17 cellular contexts compared by ENCODE assay signal in the genomic region with DNA sequence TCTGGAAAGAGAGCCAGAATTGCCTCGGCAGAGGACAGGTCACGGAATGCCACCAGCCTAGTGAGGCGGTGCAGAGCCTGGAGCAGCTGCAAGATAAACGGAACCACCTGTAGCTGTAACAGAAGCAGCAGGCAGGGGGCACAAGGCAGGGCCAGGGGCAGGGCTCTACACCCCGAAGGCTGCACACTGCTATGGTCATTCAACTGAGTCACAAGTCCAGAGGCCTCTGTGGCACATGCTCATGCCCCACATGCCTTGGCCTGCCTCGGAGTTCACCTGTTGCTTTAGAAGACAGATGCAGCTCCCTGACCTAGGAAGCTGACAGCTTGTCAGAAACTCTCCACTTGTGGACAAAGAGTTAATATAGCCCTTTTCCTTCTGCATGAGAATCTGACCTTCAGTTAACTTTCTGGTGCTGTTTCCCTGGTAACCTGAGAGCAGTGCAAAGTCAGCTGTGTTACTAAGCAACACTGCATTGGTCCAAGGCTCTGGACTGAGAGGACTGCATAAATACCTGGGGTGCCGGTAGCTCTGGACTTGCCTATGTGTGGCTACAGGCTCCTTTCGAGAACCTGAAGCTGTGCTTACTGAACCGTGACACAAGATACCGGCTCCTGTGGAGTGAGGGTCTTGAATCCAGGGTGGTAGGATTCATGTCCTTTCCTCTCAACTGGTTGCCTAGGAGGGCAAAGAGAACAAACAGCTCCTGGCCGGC. TPM values are rescaled to one million over a fixed set of nuclear protein-coding genes. Genes with fewer than 3 reads are reported as not detected.
DNase-seq lines count a peak whose midpoint lies in the region; ATAC-seq and TF ChIP-seq lines count a peak whose summit lies in the region.
"Had no signal": no experiment of that assay in that cellular context is flagged by ENCODE, and none has a peak within 500 bp of the region (broad histone marks: within the 10 kb centered on the region; RNA-seq: fewer than 3 reads in every experiment).

No MANE protein-coding gene starts in this region.

- H3K4me1 Mint-ChIP-seq in WTC11 (no peaks in the 10 kb centered on the region), neural progenitor cell (peaks cover 48% of the 10 kb centered on the region)

- no peaks in the 10 kb centered on the region; the same call in 1 of the 2 replicates for H3K27me3 Mint-ChIP-seq in WTC11 (ENCODE audit: low read depth)
- H3K27me3 Mint-ChIP-seq in neural progenitor cell (ENCODE audit: insufficient read depth, low read depth), result peaks cover 2% of the 10 kb centered on the region
- H3K27me3 Mint-ChIP-seq: natural killer cell treated with Interleukin-12 subunit alpha and Interleukin-12 subunit beta and Interleukin-15 and Interleukin-18, amount 100 ng/mL, for 72 hours had no signal

- no peaks in the 10 kb centered on the region for H3K9me3 ChIP-seq in fibroblast of lung (ENCODE audit: control insufficient read depth, insufficient read depth, low read depth, low read length)
- no peaks in the 10 kb centered on the region for H3K9me3 ChIP-seq in neural progenitor cell (ENCODE audit: low read depth)
- H3K9me3 ChIP-seq: sigmoid colon had no signal

- no peaks in the 10 kb centered on the region for H3K79me2 ChIP-seq in fibroblast of lung (ENCODE audit: control insufficient read depth, insufficient read depth, low read length)
- H3K79me2 ChIP-seq in neural progenitor cell (ENCODE audit: low read depth), result peaks cover 9% of the 10 kb centered on the region

- H3K4me1 ChIP-seq in fibroblast of lung (ENCODE audit: control insufficient read depth, extremely low read depth, insufficient read depth, low read length), result no peaks in the 10 kb centered on the region
- H3K4me1 ChIP-seq in neural progenitor cell, result peaks cover 16% of the 10 kb centered on the region
- H3K4me1 ChIP-seq: BLaER1, sigmoid colon had no signal

- H4K20me1 ChIP-seq in fibroblast of lung (ENCODE audit: control insufficient read depth, extremely low read depth, insufficient read depth, low read length) (no peaks in the 10 kb centered on the region), neural progenitor cell (ENCODE audit: low read depth) (no peaks in the 10 kb centered on the region)
- H4K20me1 ChIP-seq: BLaER1 had no signal

- CTCF ChIA-PET in WTC11 (lab: Charles Lee), result interaction anchor here (1.1 to 2.1 kb wide), 8 partner anchors 11 to 457 kb away, joined by 3 to 20 read pairs (median 6); no protein-coding TSS in a partner anchor

- H3K9ac ChIP-seq in fibroblast of lung (ENCODE audit: insufficient read depth, low read length) (no peak overlapping the region), neural progenitor cell (no peak overlapping the region)
- H3K9ac ChIP-seq: BLaER1 had no signal

- POLR2A ChIA-PET in WTC11 (lab: Charles Lee), result interaction anchor here (0.5 kb wide), 1 partner anchor 98 kb away, joined by 3 read pairs; no protein-coding TSS in a partner anchor

- no peak overlapping the region for H3K4me3 ChIP-seq in HFF-Myc (replicated peaks; ENCODE audit: low read depth, low read length)
- H3K4me3 ChIP-seq in fibroblast of lung (replicated peaks in 1 of 4; ENCODE audit: control extremely low read depth in 1 of 4, insufficient read depth in 1 of 4, low read depth in 3 of 4, low read length in 4 of 4), result no peak overlapping the region
- H3K4me3 ChIP-seq in neural progenitor cell, result no peak overlapping the region
- H3K4me3 ChIP-seq: BLaER1, lung, sigmoid colon had no signal

- H2AFZ ChIP-seq in fibroblast of lung (ENCODE audit: low read length) (no peak overlapping the region), neural progenitor cell (replicated peaks) (no peak overlapping the region)

- H3K27ac ChIP-seq in fibroblast of lung (ENCODE audit: insufficient read depth, low read length) (no peak overlapping the region), neural progenitor cell (no peak overlapping the region)
- H3K27ac ChIP-seq: BLaER1, sigmoid colon, WERI-Rb-1 had no signal

- ATAC-seq in WTC11, result peak; percentile 91
- no peak for ATAC-seq in GM18870 (IDR thresholded peaks at IDR 0.05; ENCODE audit: unreplicated experiment)
- ATAC-seq: activated CD8-positive, alpha-beta T cell treated with anti-CD3 and anti-CD28 coated beads, Interleukin-2, amount 10 ng/mL, durations not matched to agents 7 days and 5 days; natural killer cell treated with Interleukin-12 subunit alpha and Interleukin-12 subunit beta and Interleukin-15 and Interleukin-18, amount 100 ng/mL, for 72 hours had no signal

- DNase-seq in HFF-Myc (ENCODE audit: extremely low read depth, low read depth) (no peak), WTC11 (ENCODE audit: low spot score) (no peak), fibroblast of lung (ENCODE audit: low read depth in 2 of 2) (peak; percentile 21 to 30), neural progenitor cell (ENCODE audit: low spot score) (peak; percentile 50), SW480 (ENCODE audit: low spot score) (no peak), NCI-H82 (lab: John Stamatoyannopoulos, UW) (no peak)
- no peak for DNase-seq in activated naive CD4-positive, alpha-beta T cell treated with anti-CD3 and anti-CD28 coated beads, Interleukin-2, amount 50 U/mL, for 16 hours
- DNase-seq: activated CD8-positive, alpha-beta T cell treated with anti-CD3 and anti-CD28 coated beads, Interleukin-2, amount 10 ng/mL, durations not matched to agents 7 days and 5 days; effector CD4-positive, alpha-beta T cell; sigmoid colon; stimulated activated CD4-positive, alpha-beta T cell treated with anti-CD3 and anti-CD28 coated beads, Interleukin-4, amount 100 ng/mL, for 24 hours; WERI-Rb-1 had no signal

- TF ChIP-seq CTCF in HFF-Myc (IDR thresholded peaks at IDR 0.05; ENCODE audit: low read depth, low read length, missing control alignments) (peak; percentile 19), WTC11 (IDR thresholded peaks at IDR 0.05) (no peak), fibroblast of lung (conservative IDR thresholded peaks at IDR 0.05 in 1 of 2, IDR thresholded peaks at IDR 0.05 in 1 of 2; ENCODE audit: low read depth in 1 of 2, low read length in 2 of 2) (no peak), neural progenitor cell (IDR thresholded peaks at IDR 0.05) (peak; percentile 31)

- H3K36me3 ChIP-seq in fibroblast of lung (ENCODE audit: control insufficient read depth, insufficient read depth, low read length) (peaks cover 4% of the 10 kb centered on the region), neural progenitor cell (no peaks in the 10 kb centered on the region)

- H3F3A ChIP-seq in neural progenitor cell (ENCODE audit: low read depth), result peaks cover 5% of the 10 kb centered on the region

- H3K4me3 Mint-ChIP-seq in WTC11 (no peak overlapping the region), neural progenitor cell (peak overlapping the region; percentile 40)
- H3K4me3 Mint-ChIP-seq: activated CD8-positive, alpha-beta T cell treated with anti-CD3 and anti-CD28 coated beads, Interleukin-2, amount 10 ng/mL, durations not matched to agents 7 days and 5 days; natural killer cell treated with Interleukin-12 subunit alpha and Interleukin-12 subunit beta and Interleukin-15 and Interleukin-18, amount 100 ng/mL, for 72 hours had no signal

- H3K27me3 ChIP-seq in fibroblast of lung (ENCODE audit: control insufficient read depth, insufficient read depth, low read length) (no peaks in the 10 kb centered on the region), neural progenitor cell (no peaks in the 10 kb centered on the region)
- H3K27me3 ChIP-seq: BLaER1, sigmoid colon had no signal

- H3K4me2 ChIP-seq in fibroblast of lung (ENCODE audit: extremely low read depth, insufficient read depth, low read length) (no peak overlapping the region), neural progenitor cell (no peak overlapping the region)
- H3K4me2 ChIP-seq: BLaER1 had no signal

- H3K27ac Mint-ChIP-seq in WTC11 (no peak overlapping the region), neural progenitor cell (peak overlapping the region; percentile 84)
- H3K27ac Mint-ChIP-seq: activated CD8-positive, alpha-beta T cell treated with anti-CD3 and anti-CD28 coated beads, Interleukin-2, amount 10 ng/mL, durations not matched to agents 7 days and 5 days; activated T-helper 2 cell treated with anti-CD3 and anti-CD28 coated beads, Interferon-gamma antibody, Interleukin-2, Interleukin-4, amounts not matched to agents 10 μg/mL and 5 μg/mL and 100 μg/mL, durations not matched to agents 14 hours and 24 hours and 36 hours; natural killer cell treated with Interleukin-12 subunit alpha and Interleukin-12 subunit beta and Interleukin-15 and Interleukin-18, amount 100 ng/mL, for 72 hours had no signal

- H3K9me3 Mint-ChIP-seq in WTC11, result no peaks in the 10 kb centered on the region; the same call in 1 of the 2 replicates
- H3K9me3 Mint-ChIP-seq in neural progenitor cell, result peaks cover 20% of the 10 kb centered on the region
- H3K9me3 Mint-ChIP-seq: activated T-helper 2 cell treated with anti-CD3 and anti-CD28 coated beads, Interferon-gamma antibody, Interleukin-2, Interleukin-4, amounts not matched to agents 10 μg/mL and 5 μg/mL and 100 μg/mL, durations not matched to agents 14 hours and 24 hours and 36 hours; natural killer cell treated with Interleukin-12 subunit alpha and Interleukin-12 subunit beta and Interleukin-15 and Interleukin-18, amount 100 ng/mL, for 72 hours had no signal

- peaks cover 1% of the 10 kb centered on the region; the same call in 1 of the 2 replicates for H3K36me3 Mint-ChIP-seq in WTC11
- H3K36me3 Mint-ChIP-seq in neural progenitor cell, result peaks cover 22% of the 10 kb centered on the region

TF ChIP-seq in WTC11, 78 proteins besides CTCF, POLR2A, EP300 and RAD21 (continues in another document):
- no peak for TF ChIP-seq ZNF138 (CRISPR knock-in tag; conservative IDR thresholded peaks at IDR 0.05)

RNA-seq across cellular contexts. Expression of a gene that starts 10.5 kb away (rescaled TPM):
- total RNA-seq in WTC11 (2021), result 26.1 to 33.3 TPM (median 27.1 TPM) in 3 replicates
- total RNA-seq in fibroblast of lung, result 15.4 and 21.8 TPM in 2 replicates
- 56.1 and 77.9 TPM in 2 replicates for polyA plus RNA-seq in fibroblast of lung
- 82.1 and 83.1 TPM in 2 replicates for polyA plus RNA-seq in fibroblast of lung (2012)
- 60.8 and 70.3 TPM in 2 replicates for polyA minus RNA-seq in fibroblast of lung (ENCODE audit: low replicate concordance)
- 27.0 and 28.4 TPM in 2 replicates for total RNA-seq in neural progenitor cell (ENCODE audit: low replicate concordance)

RNA-seq across cellular contexts. Expression of a gene that starts 17.4 kb away (rescaled TPM):
- total RNA-seq in WTC11 (2021), result 3.9 to 4.6 TPM (median 4.0 TPM) in 3 replicates
- total RNA-seq in fibroblast of lung, result 2.8 and 6.2 TPM in 2 replicates
- polyA plus RNA-seq in fibroblast of lung, result 0.54 and 6.3 TPM in 2 replicates
- polyA plus RNA-seq in fibroblast of lung (2012), result 0.46 and 5.7 TPM in 2 replicates
- 1.0 and 2.6 TPM in 2 replicates for polyA minus RNA-seq in fibroblast of lung (ENCODE audit: low replicate concordance)
- 14.7 and 23.4 TPM in 2 replicates for total RNA-seq in neural progenitor cell (ENCODE audit: low replicate concordance)

Comparison
In these comparisons a context has a peak if more than half of its experiments do, and no peak if none do; other contexts are left out.
1. DNase-seq: peak in fibroblast of lung (2 of 2) and neural progenitor cell (single experiment); none in HFF-Myc (single experiment), WTC11 (single experiment), SW480 (single experiment), activated naive CD4-positive, alpha-beta T cell treated with anti-CD3 and anti-CD28 coated beads, Interleukin-2, amount 50 U/mL, for 16 hours (single experiment) and NCI-H82 (single experiment).
2. CTCF ChIP-seq: peak in HFF-Myc (single experiment) and neural progenitor cell (single experiment); none in WTC11 (single experiment) and fibroblast of lung (0 of 2).